In the genomic region with DNA sequence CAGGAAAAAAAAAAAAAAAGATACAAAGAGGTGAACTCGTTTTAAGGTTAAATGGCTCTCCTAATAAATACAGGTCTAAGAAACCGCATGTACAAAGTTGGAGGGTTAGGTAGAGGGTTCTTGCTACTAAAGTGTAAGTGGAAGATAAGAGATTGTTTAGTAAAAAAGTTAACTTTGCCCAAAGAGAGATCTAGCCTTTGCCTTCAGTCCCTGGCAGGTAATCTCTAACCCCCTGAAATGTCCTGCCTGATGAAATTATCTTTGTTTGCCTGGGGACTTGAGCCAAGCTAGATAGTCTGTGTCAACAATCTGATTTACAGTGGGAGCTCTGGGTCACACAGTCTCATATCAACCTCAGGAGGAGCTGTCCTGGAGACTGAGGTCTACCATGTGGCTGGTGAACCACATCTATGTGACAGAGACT, we compare ENCODE assay signal across 1 cellular context.
TF ChIP-seq lines count a peak whose summit lies in the region.

No MANE protein-coding gene starts in this region.

TF ChIP-seq in K562, 482 proteins besides CTCF, POLR2A, EP300 and RAD21 (continued from another document and continues in another):
- TF ChIP-seq, protein P1, sequence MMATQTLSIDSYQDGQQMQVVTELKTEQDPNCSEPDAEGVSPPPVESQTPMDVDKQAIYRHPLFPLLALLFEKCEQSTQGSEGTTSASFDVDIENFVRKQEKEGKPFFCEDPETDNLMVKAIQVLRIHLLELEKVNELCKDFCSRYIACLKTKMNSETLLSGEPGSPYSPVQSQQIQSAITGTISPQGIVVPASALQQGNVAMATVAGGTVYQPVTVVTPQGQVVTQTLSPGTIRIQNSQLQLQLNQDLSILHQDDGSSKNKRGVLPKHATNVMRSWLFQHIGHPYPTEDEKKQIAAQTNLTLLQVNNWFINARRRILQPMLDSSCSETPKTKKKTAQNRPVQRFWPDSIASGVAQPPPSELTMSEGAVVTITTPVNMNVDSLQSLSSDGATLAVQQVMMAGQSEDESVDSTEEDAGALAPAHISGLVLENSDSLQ (IDR thresholded peaks at IDR 0.05), result peak; percentile 87
- TF ChIP-seq ESRRB (CRISPR knock-in tag; IDR thresholded peaks at IDR 0.05; ENCODE audit: borderline replicate concordance) (no peak), SP2 (IDR thresholded peaks at IDR 0.05; ENCODE audit: extremely low read depth, low read depth, low read length, poor library complexity, severe bottlenecking) (no peak), HMG20B (CRISPR knock-in tag; IDR thresholded peaks at IDR 0.05) (no peak), ZNF717 (CRISPR knock-in tag; IDR thresholded peaks at IDR 0.05) (no peak), SPI1 (IDR thresholded peaks at IDR 0.05; ENCODE audit: borderline replicate concordance, low read depth, low read length) (no peak), TCF7L2 (IDR thresholded peaks at IDR 0.05; ENCODE audit: low read depth, low read length) (no peak), ZNF668 (CRISPR knock-in tag; IDR thresholded peaks at IDR 0.05) (no peak), PYGO2 (tag; IDR thresholded peaks at IDR 0.05) (no peak), KLF13 (tag; IDR thresholded peaks at IDR 0.05; ENCODE audit: borderline replicate concordance, low read depth) (no peak), PTRF (tag; IDR thresholded peaks at IDR 0.05) (no peak), ZNF239 (CRISPR knock-in tag; IDR thresholded peaks at IDR 0.05) (no peak), NFIX (CRISPR knock-in tag; IDR thresholded peaks at IDR 0.05; ENCODE audit: low read depth) (no peak), CBFB (CRISPR knock-in tag; IDR thresholded peaks at IDR 0.05) (no peak), ZNF551 (CRISPR knock-in tag; IDR thresholded peaks at IDR 0.05) (no peak), XRCC3 (IDR thresholded peaks at IDR 0.05) (no peak), NFXL1 (CRISPR knock-in tag; IDR thresholded peaks at IDR 0.05) (no peak), NCOA6 (IDR thresholded peaks at IDR 0.05) (no peak), ZFP36 (IDR thresholded peaks at IDR 0.05; ENCODE audit: low read depth, low read length, partially characterized antibody) (no peak), SAP30 (IDR thresholded peaks at IDR 0.05; ENCODE audit: borderline replicate concordance, insufficient read depth, low read depth, low read length, poor library complexity, severe bottlenecking) (no peak), TAL1 (IDR thresholded peaks at IDR 0.05) (peak; percentile 83), FOXA3 (CRISPR knock-in tag; conservative IDR thresholded peaks at IDR 0.05 in 1 of 2, IDR thresholded peaks at IDR 0.05 in 1 of 2) (peak in 1 of 2 experiments; percentile 64; a peak in 2 of 4 replicates), TBL1XR1 (IDR thresholded peaks at IDR 0.05; ENCODE audit: low read length in 2 of 2) (peak in 1 of 2 experiments; percentile 67; a peak in 1 of 4 replicates), ZNF282 (CRISPR knock-in tag; IDR thresholded peaks at IDR 0.05) (no peak), HNRNPL (IDR thresholded peaks at IDR 0.05; ENCODE audit: low read depth, low read length) (no peak), MAZ (CRISPR knock-in tag; conservative IDR thresholded peaks at IDR 0.05 in 1 of 2, IDR thresholded peaks at IDR 0.05 in 1 of 2) (no peak), ZKSCAN8 (CRISPR knock-in tag; IDR thresholded peaks at IDR 0.05) (no peak), ZNF436 (CRISPR knock-in tag; IDR thresholded peaks at IDR 0.05) (no peak), HMGN3 (IDR thresholded peaks at IDR 0.05; ENCODE audit: borderline replicate concordance, extremely low read depth, insufficient read length, low read depth, low read length) (peak; percentile 77), JUND (IDR thresholded peaks at IDR 0.05; ENCODE audit: borderline replicate concordance, low read depth, low read length) (peak; percentile 11; the same call in 1 of the 2 replicates), JUND (tag; IDR thresholded peaks at IDR 0.05; ENCODE audit: borderline replicate concordance, low read depth, low read length) (peak; percentile 23; the same call in 1 of the 3 replicates), PCBP2 (IDR thresholded peaks at IDR 0.05; ENCODE audit: low read depth, low read length, poor library complexity, severe bottlenecking) (no peak), RBM17 (IDR thresholded peaks at IDR 0.05; ENCODE audit: borderline replicate concordance, low read depth, low read length) (no peak), HCFC1 (IDR thresholded peaks at IDR 0.05; ENCODE audit: low read depth, low read length) (no peak), PHB2 (IDR thresholded peaks at IDR 0.05; ENCODE audit: low read depth) (no peak), ARID2 (IDR thresholded peaks at IDR 0.05) (no peak), HDAC6 (IDR thresholded peaks at IDR 0.05; ENCODE audit: low read depth, low read length) (no peak), MECOM (CRISPR knock-in tag; IDR thresholded peaks at IDR 0.05) (0 out of 2 replicates have a peak, but pooled peaks have one; percentile 16), MXI1 (IDR thresholded peaks at IDR 0.05; ENCODE audit: low read depth, low read length) (no peak), XRCC5 (IDR thresholded peaks at IDR 0.05; ENCODE audit: low read depth, low read length) (no peak)
- TF ChIP-seq, protein P2, sequence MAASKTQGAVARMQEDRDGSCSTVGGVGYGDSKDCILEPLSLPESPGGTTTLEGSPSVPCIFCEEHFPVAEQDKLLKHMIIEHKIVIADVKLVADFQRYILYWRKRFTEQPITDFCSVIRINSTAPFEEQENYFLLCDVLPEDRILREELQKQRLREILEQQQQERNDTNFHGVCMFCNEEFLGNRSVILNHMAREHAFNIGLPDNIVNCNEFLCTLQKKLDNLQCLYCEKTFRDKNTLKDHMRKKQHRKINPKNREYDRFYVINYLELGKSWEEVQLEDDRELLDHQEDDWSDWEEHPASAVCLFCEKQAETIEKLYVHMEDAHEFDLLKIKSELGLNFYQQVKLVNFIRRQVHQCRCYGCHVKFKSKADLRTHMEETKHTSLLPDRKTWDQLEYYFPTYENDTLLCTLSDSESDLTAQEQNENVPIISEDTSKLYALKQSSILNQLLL (CRISPR knock-in tag; IDR thresholded peaks at IDR 0.05; ENCODE audit: borderline replicate concordance), result no peak
- TF ChIP-seq, protein P3, sequence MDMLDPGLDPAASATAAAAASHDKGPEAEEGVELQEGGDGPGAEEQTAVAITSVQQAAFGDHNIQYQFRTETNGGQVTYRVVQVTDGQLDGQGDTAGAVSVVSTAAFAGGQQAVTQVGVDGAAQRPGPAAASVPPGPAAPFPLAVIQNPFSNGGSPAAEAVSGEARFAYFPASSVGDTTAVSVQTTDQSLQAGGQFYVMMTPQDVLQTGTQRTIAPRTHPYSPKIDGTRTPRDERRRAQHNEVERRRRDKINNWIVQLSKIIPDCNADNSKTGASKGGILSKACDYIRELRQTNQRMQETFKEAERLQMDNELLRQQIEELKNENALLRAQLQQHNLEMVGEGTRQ (CRISPR knock-in tag; IDR thresholded peaks at IDR 0.05), result no peak
- TF ChIP-seq, protein P4, sequence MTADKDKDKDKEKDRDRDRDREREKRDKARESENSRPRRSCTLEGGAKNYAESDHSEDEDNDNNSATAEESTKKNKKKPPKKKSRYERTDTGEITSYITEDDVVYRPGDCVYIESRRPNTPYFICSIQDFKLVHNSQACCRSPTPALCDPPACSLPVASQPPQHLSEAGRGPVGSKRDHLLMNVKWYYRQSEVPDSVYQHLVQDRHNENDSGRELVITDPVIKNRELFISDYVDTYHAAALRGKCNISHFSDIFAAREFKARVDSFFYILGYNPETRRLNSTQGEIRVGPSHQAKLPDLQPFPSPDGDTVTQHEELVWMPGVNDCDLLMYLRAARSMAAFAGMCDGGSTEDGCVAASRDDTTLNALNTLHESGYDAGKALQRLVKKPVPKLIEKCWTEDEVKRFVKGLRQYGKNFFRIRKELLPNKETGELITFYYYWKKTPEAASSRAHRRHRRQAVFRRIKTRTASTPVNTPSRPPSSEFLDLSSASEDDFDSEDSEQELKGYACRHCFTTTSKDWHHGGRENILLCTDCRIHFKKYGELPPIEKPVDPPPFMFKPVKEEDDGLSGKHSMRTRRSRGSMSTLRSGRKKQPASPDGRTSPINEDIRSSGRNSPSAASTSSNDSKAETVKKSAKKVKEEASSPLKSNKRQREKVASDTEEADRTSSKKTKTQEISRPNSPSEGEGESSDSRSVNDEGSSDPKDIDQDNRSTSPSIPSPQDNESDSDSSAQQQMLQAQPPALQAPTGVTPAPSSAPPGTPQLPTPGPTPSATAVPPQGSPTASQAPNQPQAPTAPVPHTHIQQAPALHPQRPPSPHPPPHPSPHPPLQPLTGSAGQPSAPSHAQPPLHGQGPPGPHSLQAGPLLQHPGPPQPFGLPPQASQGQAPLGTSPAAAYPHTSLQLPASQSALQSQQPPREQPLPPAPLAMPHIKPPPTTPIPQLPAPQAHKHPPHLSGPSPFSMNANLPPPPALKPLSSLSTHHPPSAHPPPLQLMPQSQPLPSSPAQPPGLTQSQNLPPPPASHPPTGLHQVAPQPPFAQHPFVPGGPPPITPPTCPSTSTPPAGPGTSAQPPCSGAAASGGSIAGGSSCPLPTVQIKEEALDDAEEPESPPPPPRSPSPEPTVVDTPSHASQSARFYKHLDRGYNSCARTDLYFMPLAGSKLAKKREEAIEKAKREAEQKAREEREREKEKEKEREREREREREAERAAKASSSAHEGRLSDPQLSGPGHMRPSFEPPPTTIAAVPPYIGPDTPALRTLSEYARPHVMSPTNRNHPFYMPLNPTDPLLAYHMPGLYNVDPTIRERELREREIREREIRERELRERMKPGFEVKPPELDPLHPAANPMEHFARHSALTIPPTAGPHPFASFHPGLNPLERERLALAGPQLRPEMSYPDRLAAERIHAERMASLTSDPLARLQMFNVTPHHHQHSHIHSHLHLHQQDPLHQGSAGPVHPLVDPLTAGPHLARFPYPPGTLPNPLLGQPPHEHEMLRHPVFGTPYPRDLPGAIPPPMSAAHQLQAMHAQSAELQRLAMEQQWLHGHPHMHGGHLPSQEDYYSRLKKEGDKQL (CRISPR knock-in tag; IDR thresholded peaks at IDR 0.05; ENCODE audit: borderline replicate concordance), result no peak
- TF ChIP-seq, protein P5, sequence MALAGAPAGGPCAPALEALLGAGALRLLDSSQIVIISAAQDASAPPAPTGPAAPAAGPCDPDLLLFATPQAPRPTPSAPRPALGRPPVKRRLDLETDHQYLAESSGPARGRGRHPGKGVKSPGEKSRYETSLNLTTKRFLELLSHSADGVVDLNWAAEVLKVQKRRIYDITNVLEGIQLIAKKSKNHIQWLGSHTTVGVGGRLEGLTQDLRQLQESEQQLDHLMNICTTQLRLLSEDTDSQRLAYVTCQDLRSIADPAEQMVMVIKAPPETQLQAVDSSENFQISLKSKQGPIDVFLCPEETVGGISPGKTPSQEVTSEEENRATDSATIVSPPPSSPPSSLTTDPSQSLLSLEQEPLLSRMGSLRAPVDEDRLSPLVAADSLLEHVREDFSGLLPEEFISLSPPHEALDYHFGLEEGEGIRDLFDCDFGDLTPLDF (CRISPR knock-in tag; IDR thresholded peaks at IDR 0.05), result no peak
- TF ChIP-seq, protein P6, sequence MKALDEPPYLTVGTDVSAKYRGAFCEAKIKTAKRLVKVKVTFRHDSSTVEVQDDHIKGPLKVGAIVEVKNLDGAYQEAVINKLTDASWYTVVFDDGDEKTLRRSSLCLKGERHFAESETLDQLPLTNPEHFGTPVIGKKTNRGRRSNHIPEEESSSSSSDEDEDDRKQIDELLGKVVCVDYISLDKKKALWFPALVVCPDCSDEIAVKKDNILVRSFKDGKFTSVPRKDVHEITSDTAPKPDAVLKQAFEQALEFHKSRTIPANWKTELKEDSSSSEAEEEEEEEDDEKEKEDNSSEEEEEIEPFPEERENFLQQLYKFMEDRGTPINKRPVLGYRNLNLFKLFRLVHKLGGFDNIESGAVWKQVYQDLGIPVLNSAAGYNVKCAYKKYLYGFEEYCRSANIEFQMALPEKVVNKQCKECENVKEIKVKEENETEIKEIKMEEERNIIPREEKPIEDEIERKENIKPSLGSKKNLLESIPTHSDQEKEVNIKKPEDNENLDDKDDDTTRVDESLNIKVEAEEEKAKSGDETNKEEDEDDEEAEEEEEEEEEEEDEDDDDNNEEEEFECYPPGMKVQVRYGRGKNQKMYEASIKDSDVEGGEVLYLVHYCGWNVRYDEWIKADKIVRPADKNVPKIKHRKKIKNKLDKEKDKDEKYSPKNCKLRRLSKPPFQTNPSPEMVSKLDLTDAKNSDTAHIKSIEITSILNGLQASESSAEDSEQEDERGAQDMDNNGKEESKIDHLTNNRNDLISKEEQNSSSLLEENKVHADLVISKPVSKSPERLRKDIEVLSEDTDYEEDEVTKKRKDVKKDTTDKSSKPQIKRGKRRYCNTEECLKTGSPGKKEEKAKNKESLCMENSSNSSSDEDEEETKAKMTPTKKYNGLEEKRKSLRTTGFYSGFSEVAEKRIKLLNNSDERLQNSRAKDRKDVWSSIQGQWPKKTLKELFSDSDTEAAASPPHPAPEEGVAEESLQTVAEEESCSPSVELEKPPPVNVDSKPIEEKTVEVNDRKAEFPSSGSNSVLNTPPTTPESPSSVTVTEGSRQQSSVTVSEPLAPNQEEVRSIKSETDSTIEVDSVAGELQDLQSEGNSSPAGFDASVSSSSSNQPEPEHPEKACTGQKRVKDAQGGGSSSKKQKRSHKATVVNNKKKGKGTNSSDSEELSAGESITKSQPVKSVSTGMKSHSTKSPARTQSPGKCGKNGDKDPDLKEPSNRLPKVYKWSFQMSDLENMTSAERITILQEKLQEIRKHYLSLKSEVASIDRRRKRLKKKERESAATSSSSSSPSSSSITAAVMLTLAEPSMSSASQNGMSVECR (CRISPR knock-in tag; IDR thresholded peaks at IDR 0.05), result no peak
- TF ChIP-seq, protein P7, sequence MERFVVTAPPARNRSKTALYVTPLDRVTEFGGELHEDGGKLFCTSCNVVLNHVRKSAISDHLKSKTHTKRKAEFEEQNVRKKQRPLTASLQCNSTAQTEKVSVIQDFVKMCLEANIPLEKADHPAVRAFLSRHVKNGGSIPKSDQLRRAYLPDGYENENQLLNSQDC (CRISPR knock-in tag; IDR thresholded peaks at IDR 0.05), result no peak
- TF ChIP-seq, protein P8, sequence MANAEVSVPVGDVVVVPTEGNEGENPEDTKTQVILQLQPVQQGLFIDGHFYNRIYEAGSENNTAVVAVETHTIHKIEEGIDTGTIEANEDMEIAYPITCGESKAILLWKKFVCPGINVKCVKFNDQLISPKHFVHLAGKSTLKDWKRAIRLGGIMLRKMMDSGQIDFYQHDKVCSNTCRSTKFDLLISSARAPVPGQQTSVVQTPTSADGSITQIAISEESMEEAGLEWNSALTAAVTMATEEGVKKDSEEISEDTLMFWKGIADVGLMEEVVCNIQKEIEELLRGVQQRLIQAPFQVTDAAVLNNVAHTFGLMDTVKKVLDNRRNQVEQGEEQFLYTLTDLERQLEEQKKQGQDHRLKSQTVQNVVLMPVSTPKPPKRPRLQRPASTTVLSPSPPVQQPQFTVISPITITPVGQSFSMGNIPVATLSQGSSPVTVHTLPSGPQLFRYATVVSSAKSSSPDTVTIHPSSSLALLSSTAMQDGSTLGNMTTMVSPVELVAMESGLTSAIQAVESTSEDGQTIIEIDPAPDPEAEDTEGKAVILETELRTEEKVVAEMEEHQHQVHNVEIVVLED (CRISPR knock-in tag; IDR thresholded peaks at IDR 0.05), result no peak
- TF ChIP-seq, protein P9, sequence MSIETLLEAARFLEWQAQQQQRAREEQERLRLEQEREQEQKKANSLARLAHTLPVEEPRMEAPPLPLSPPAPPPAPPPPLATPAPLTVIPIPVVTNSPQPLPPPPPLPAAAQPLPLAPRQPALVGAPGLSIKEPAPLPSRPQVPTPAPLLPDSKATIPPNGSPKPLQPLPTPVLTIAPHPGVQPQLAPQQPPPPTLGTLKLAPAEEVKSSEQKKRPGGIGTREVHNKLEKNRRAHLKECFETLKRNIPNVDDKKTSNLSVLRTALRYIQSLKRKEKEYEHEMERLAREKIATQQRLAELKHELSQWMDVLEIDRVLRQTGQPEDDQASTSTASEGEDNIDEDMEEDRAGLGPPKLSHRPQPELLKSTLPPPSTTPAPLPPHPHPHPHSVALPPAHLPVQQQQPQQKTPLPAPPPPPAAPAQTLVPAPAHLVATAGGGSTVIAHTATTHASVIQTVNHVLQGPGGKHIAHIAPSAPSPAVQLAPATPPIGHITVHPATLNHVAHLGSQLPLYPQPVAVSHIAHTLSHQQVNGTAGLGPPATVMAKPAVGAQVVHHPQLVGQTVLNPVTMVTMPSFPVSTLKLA (conservative IDR thresholded peaks at IDR 0.05), result peak in 1 of 2 experiments; percentile 37; a peak in 1 of 4 replicates
